In the genomic region with DNA sequence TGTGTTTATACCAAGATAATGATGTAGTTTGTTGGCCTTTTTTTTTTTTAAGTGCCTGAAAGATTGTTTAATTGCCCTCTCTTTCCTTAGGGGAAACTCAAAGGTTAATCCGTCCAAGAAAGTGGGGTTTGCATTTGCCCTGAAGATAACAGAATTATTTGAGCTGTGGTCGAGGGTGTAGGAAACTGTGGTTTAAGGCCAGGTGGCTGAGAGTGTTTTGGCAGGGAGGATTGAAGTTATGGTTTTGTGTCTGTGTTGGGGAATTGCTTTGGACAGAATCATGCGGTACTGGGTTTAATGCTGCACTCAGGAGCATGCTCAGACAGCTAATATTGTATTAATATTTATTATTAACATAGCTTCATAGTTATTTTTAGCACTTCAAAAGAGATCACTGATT, we compare ENCODE assay signal across 25 cellular contexts.
A peak's percentile ranks its signal among the peaks of the same experiment; 100 is the strongest.
DNase-seq lines count a peak whose midpoint lies in the region; ATAC-seq and TF ChIP-seq lines count a peak whose summit lies in the region.
"Had no signal": no experiment of that assay in that cellular context is flagged by ENCODE, and none has a peak within 500 bp of the region (broad histone marks: within the 10 kb centered on the region; RNA-seq: fewer than 3 reads in every experiment).

No MANE protein-coding gene starts in this region.

- H3K4me1 Mint-ChIP-seq in nephron progenitor cell = peaks cover 23% of the 10 kb centered on the region

- TF ChIP-seq CTCF in HFF-Myc (IDR thresholded peaks at IDR 0.05; ENCODE audit: low read depth, low read length, missing control alignments) (no peak), nephron progenitor cell (IDR thresholded peaks at IDR 0.05) (no peak)

- peaks cover 42% of the 10 kb centered on the region for H3K9me3 ChIP-seq in BLaER1
- H3K9me3 ChIP-seq: ovary, uterus had no signal

- peak overlapping the region; percentile 12 for H3K4me3 ChIP-seq in BLaER1
- H3K4me3 ChIP-seq in HFF-Myc (replicated peaks; ENCODE audit: low read depth, low read length) = no peak overlapping the region
- H3K4me3 ChIP-seq: K562, ovary, right atrium auricular region, spleen, uterus had no signal

- H3K4me1 ChIP-seq in BLaER1 = peaks cover 46% of the 10 kb centered on the region
- H3K4me1 ChIP-seq: foreskin keratinocyte, uterus had no signal

- H3K27ac Mint-ChIP-seq in nephron progenitor cell = no peak overlapping the region
- H3K27ac Mint-ChIP-seq: activated naive CD8-positive, alpha-beta T cell treated with anti-CD3 and anti-CD28 coated beads, Interleukin-2, amount 10 ng/mL, durations not matched to agents 7 days and 5 days; natural killer cell; stimulated activated naive B cell treated with anti-CD40 and anti-IgM and Interleukin-4, amounts not matched to agents 10 μg/mL and 1 μg/mL and 100 μg/mL, for 72 hours; T-helper 2 cell treated with Interferon-gamma antibody and Interleukin-4, amounts not matched to agents 5 μg/mL and 100 μg/mL, for 36 hours had no signal

- DNase-seq in HFF-Myc (ENCODE audit: extremely low read depth, low read depth) (peak; percentile 56), RPMI7951 (ENCODE audit: low read depth) (peak; percentile 35), glomerular visceral epithelial cell (ENCODE audit: extremely low spot score) (peak; percentile 56), activated gamma-delta T cell treated with Interleukin-2 at 50 U/mL for 16 hours (no peak), nephron progenitor cell (no peak)
- DNase-seq: activated CD4-positive, alpha-beta T cell treated with anti-CD3 and anti-CD28 coated beads, Interleukin-2, amount 50 U/mL, for 48 hours; activated naive CD8-positive, alpha-beta T cell treated with anti-CD3 and anti-CD28 coated beads, Interleukin-2, amount 10 ng/mL, durations not matched to agents 7 days and 5 days; COR-L47; foreskin keratinocyte; HCEC 1CT; natural killer cell; NCI-H1930; NCI-H774; ovary; spleen; stimulated activated CD4-positive, alpha-beta T cell treated with anti-CD3 and anti-CD28 coated beads, Interleukin-4, amount 100 ng/mL, for 1 hour; stimulated activated naive B cell treated with anti-CD40 and anti-IgM and Interleukin-4, amounts not matched to agents 10 μg/mL and 1 μg/mL and 100 μg/mL, for 72 hours; uterus had no signal

- H3K4me3 Mint-ChIP-seq in nephron progenitor cell = no peak overlapping the region
- H3K4me3 Mint-ChIP-seq: activated naive CD8-positive, alpha-beta T cell treated with anti-CD3 and anti-CD28 coated beads, Interleukin-2, amount 10 ng/mL, durations not matched to agents 7 days and 5 days; brain; natural killer cell; stimulated activated naive B cell treated with anti-CD40 and anti-IgM and Interleukin-4, amounts not matched to agents 10 μg/mL and 1 μg/mL and 100 μg/mL, for 72 hours; T-helper 2 cell treated with Interferon-gamma antibody and Interleukin-4, amounts not matched to agents 5 μg/mL and 100 μg/mL, for 36 hours had no signal

- peaks cover 15% of the 10 kb centered on the region for H3K9me3 Mint-ChIP-seq in nephron progenitor cell
- H3K9me3 Mint-ChIP-seq: activated naive CD8-positive, alpha-beta T cell treated with anti-CD3 and anti-CD28 coated beads, Interleukin-2, amount 10 ng/mL, durations not matched to agents 7 days and 5 days had no signal

- no peaks in the 10 kb centered on the region for H4K20me1 ChIP-seq in BLaER1

- no peak for ATAC-seq in HG02938 (IDR thresholded peaks at IDR 0.05; ENCODE audit: unreplicated experiment)
- ATAC-seq in GM19467 (IDR thresholded peaks at IDR 0.05; ENCODE audit: unreplicated experiment) = no peak
- ATAC-seq: foreskin keratinocyte, K562, natural killer cell had no signal

- peak overlapping the region; percentile 80 for H3K4me2 ChIP-seq in BLaER1

- H3K27me3 Mint-ChIP-seq in nephron progenitor cell (ENCODE audit: low read depth, poor library complexity) = peaks cover 3% of the 10 kb centered on the region

- H3K36me3 ChIP-seq in BLaER1 = no peaks in the 10 kb centered on the region
- H3K36me3 ChIP-seq: ovary, right atrium auricular region, spleen, uterus had no signal

- no peaks in the 10 kb centered on the region for H3K27me3 ChIP-seq in BLaER1
- H3K27me3 ChIP-seq: foreskin keratinocyte, ovary, right atrium auricular region, uterus had no signal

- H3K36me3 Mint-ChIP-seq in nephron progenitor cell (ENCODE audit: low read depth) = peaks cover 12% of the 10 kb centered on the region
- H3K36me3 Mint-ChIP-seq: activated naive CD8-positive, alpha-beta T cell treated with anti-CD3 and anti-CD28 coated beads, Interleukin-2, amount 10 ng/mL, durations not matched to agents 7 days and 5 days; natural killer cell had no signal

- H3K27ac ChIP-seq in BLaER1 = peak overlapping the region; percentile 71
- H3K27ac ChIP-seq: foreskin keratinocyte, ovary, right atrium auricular region, spleen, uterus had no signal

- H3K9ac ChIP-seq in BLaER1 = 0 out of 2 replicates have a peak overlapping the region, but pooled peaks have one; percentile 54

Comparison
In these comparisons a context has a peak if more than half of its experiments do, and no peak if none do; other contexts are left out.
1. DNase-seq: peak in HFF-Myc (single experiment), RPMI7951 (single experiment) and glomerular visceral epithelial cell (single experiment); none in activated gamma-delta T cell treated with Interleukin-2 at 50 U/mL for 16 hours (single experiment) and nephron progenitor cell (single experiment).